ENCODE assay signal across 1 cellular context in genomic region chr3:73624363-73625123, GRCh38.
TF ChIP-seq lines count a peak whose summit lies in the region.

Gene PDZRN3, minus strand, starts transcription at chr3:73624941.

TF ChIP-seq in IMR-90, 13 proteins besides CTCF, POLR2A, EP300 and RAD21 (continued from another document):
- TF ChIP-seq SMC3 (IDR thresholded peaks at IDR 0.05; ENCODE audit: low read depth, low read length) (peak; percentile 1; the same call in 1 of the 2 replicates), NFE2L2 (IDR thresholded peaks at IDR 0.05; ENCODE audit: low read depth, low read length) (no peak), ELK1 (IDR thresholded peaks at IDR 0.05; ENCODE audit: borderline replicate concordance, low read depth, low read length) (no peak), CEBPB (IDR thresholded peaks at IDR 0.05; ENCODE audit: low read depth, low read length) (no peak), RCOR1 (IDR thresholded peaks at IDR 0.05; ENCODE audit: insufficient replicate concordance, low read length) (no peak), MAZ (IDR thresholded peaks at IDR 0.05; ENCODE audit: borderline replicate concordance, low read depth, low read length) (no peak; the same call in 1 of the 2 replicates), CHD1 (IDR thresholded peaks at IDR 0.05; ENCODE audit: low read depth, low read length) (no peak)
